Comparison of ENCODE assay signal across 8 cellular contexts in genomic region chrX:119482497-119483480, GRCh38. TPM values are rescaled to one million over a fixed set of nuclear protein-coding genes. Genes with fewer than 3 reads are reported as not detected.
DNase-seq lines count a peak whose midpoint lies in the region; ATAC-seq and TF ChIP-seq lines count a peak whose summit lies in the region.

No MANE protein-coding gene starts in this region.

- in situ Hi-C loops in gastrocnemius medialis (cut with MboI; ENCODE audit: low sequenced_read_pairs in 4 of 4), result no loop called here

- no peak overlapping the region for H3K27ac ChIP-seq in HUES48 (ENCODE audit: low read depth, low read length)
- H3K27ac ChIP-seq in gastrocnemius medialis, result peak overlapping the region; percentile 59 to 83 (median 78)

- ATAC-seq in GM19452 (IDR thresholded peaks at IDR 0.05; ENCODE audit: unreplicated experiment), result peak; percentile 91
- ATAC-seq in gastrocnemius medialis, result peak; percentile 58 to 72

- H3K9ac ChIP-seq in HUES48 (ENCODE audit: low read depth, low read length), result peak overlapping the region; percentile 65; the same call in 1 of the 2 replicates

- peak overlapping the region; percentile 55 for H3K4me3 ChIP-seq in HUES48 (ENCODE audit: low read depth, low read length)
- peak overlapping the region; percentile 49 to 58 (median 54) for H3K4me3 ChIP-seq in gastrocnemius medialis

- intact Hi-C loops in gastrocnemius medialis (cut with DNase I; ENCODE audit: low total_unique reads), result loop anchor here (1.0 kb wide), 1 partner anchor 30 kb away; no protein-coding TSS in a partner anchor

- H3K36me3 ChIP-seq in HUES48 (ENCODE audit: control insufficient read depth, insufficient read depth, low read length) (no peaks in the 10 kb centered on the region), gastrocnemius medialis (no peaks in the 10 kb centered on the region)

- DNase-seq in COLO668 (lab: John Stamatoyannopoulos, UW; ENCODE audit: unreplicated experiment) (peak; percentile 68), T follicular helper cell (ENCODE audit: low read depth) (peak; percentile 35), amygdala (lab: John Stamatoyannopoulos, UW) (peak in 42 of 56 donors; percentile 1 to 69 (median 19)), hepatic stellate cell (ENCODE audit: low spot score) (peak; percentile 33), gastrocnemius medialis (peak; percentile 15 to 56), HPDE6-E6E7 (ENCODE audit: extremely low spot score) (no peak)

- H3K27me3 ChIP-seq in HUES48 (ENCODE audit: control insufficient read depth, insufficient read depth, low read length) (peaks cover 10% of the 10 kb centered on the region), gastrocnemius medialis (no peaks in the 10 kb centered on the region)

- H3K4me1 ChIP-seq in HUES48 (ENCODE audit: control insufficient read depth, insufficient read depth, low read length), result no peaks in the 10 kb centered on the region; the same call in 1 of the 2 replicates
- peaks cover 0 to 4% of the 10 kb centered on the region in 2 donors for H3K4me1 ChIP-seq in gastrocnemius medialis

- TF ChIP-seq CTCF in gastrocnemius medialis (IDR thresholded peaks at IDR 0.05 in 4 of 5, conservative IDR thresholded peaks at IDR 0.05 in 1 of 5), result peak; percentile 42 to 78 (median 65)

- H3K9me3 ChIP-seq in HUES48 (ENCODE audit: control insufficient read depth, insufficient read depth, low read length) (peaks cover 22% of the 10 kb centered on the region), gastrocnemius medialis (no peaks in the 10 kb centered on the region)

- no peak for TF ChIP-seq POLR2A in gastrocnemius medialis (IDR thresholded peaks at IDR 0.05)

RNA-seq across cellular contexts. Expression of gene SLC25A5, which starts 14.5 kb away (rescaled TPM):
- 10 to 100 TPM; 38.2 to 65.3 (median 52.2) TPM for total RNA-seq in gastrocnemius medialis
